In genomic region chr9:2390028-2390427, GRCh38 we compare ENCODE assay signal across 24 cellular contexts.
"Had no signal": no experiment of that assay in that cellular context is flagged by ENCODE, and none has a peak within 500 bp of the region (broad histone marks: within the 10 kb centered on the region; RNA-seq: fewer than 3 reads in every experiment).

No MANE protein-coding gene starts in this region.

- H3K27ac ChIP-seq: cardiac muscle cell, esophagus squamous epithelium, gastroesophageal sphincter, heart left ventricle, sigmoid colon, upper lobe of right lung had no signal

- H3K36me3 ChIP-seq: cardiac muscle cell, esophagus squamous epithelium, gastroesophageal sphincter, heart left ventricle, sigmoid colon, upper lobe of right lung had no signal

- H3K9me3 Mint-ChIP-seq: activated CD4-positive, alpha-beta memory T cell treated with anti-CD3 and anti-CD28 coated beads, Interleukin-2, amount 10 ng/mL, durations not matched to agents 7 days and 5 days; activated CD4-positive, alpha-beta T cell treated with anti-CD3 and anti-CD28 coated beads, Interleukin-2, amount 10 ng/mL, durations not matched to agents 24 days and 14 days had no signal

- H3K4me3 ChIP-seq: cardiac muscle cell, esophagus squamous epithelium, gastroesophageal sphincter, heart left ventricle, sigmoid colon, upper lobe of right lung had no signal

- H3K9me3 ChIP-seq: esophagus squamous epithelium, gastroesophageal sphincter, sigmoid colon, upper lobe of right lung had no signal

- H3K27me3 ChIP-seq: cardiac muscle cell, esophagus squamous epithelium, gastroesophageal sphincter, heart left ventricle, sigmoid colon, upper lobe of right lung had no signal

- H3K4me1 ChIP-seq: esophagus squamous epithelium, gastroesophageal sphincter, heart left ventricle, sigmoid colon, upper lobe of right lung had no signal

- FAIRE-seq: islet of Langerhans had no signal

- ATAC-seq: activated CD4-positive, CD25-positive, alpha-beta regulatory T cell treated with anti-CD3 and anti-CD28 coated beads, Interleukin-2, amount 50 U/mL, for 24 hours; activated naive CD8-positive, alpha-beta T cell treated with anti-CD3 and anti-CD28 coated beads, Interleukin-2, amount 50 U/mL, for 24 hours; gastroesophageal sphincter; heart left ventricle; left colon; T-helper 17 cell; upper lobe of right lung had no signal

- H3K4me1 Mint-ChIP-seq: activated CD4-positive, alpha-beta memory T cell treated with anti-CD3 and anti-CD28 coated beads, Interleukin-2, amount 10 ng/mL, durations not matched to agents 7 days and 5 days; activated CD4-positive, alpha-beta T cell treated with anti-CD3 and anti-CD28 coated beads, Interleukin-2, amount 10 ng/mL, durations not matched to agents 24 days and 14 days; activated naive CD8-positive, alpha-beta T cell treated with anti-CD3 and anti-CD28 coated beads, Interleukin-2, amount 50 U/mL, for 24 hours; naive B cell; T-helper 17 cell had no signal

- H3K27ac Mint-ChIP-seq: activated CD4-positive, alpha-beta memory T cell treated with anti-CD3 and anti-CD28 coated beads, Interleukin-2, amount 10 ng/mL, durations not matched to agents 7 days and 5 days; activated CD4-positive, alpha-beta T cell treated with anti-CD3 and anti-CD28 coated beads, Interleukin-2, amount 10 ng/mL, durations not matched to agents 24 days and 14 days; activated naive CD8-positive, alpha-beta T cell treated with anti-CD3 and anti-CD28 coated beads, Interleukin-2, amount 50 U/mL, for 24 hours; naive B cell; progenitor cell of endocrine pancreas; T-helper 17 cell had no signal

- H3K36me3 Mint-ChIP-seq: naive B cell had no signal

- H3K27me3 Mint-ChIP-seq: activated CD4-positive, alpha-beta memory T cell treated with anti-CD3 and anti-CD28 coated beads, Interleukin-2, amount 10 ng/mL, durations not matched to agents 7 days and 5 days; activated CD4-positive, alpha-beta T cell treated with anti-CD3 and anti-CD28 coated beads, Interleukin-2, amount 10 ng/mL, durations not matched to agents 24 days and 14 days; activated naive CD8-positive, alpha-beta T cell treated with anti-CD3 and anti-CD28 coated beads, Interleukin-2, amount 50 U/mL, for 24 hours; progenitor cell of endocrine pancreas had no signal

- H3K4me3 Mint-ChIP-seq: activated CD4-positive, alpha-beta memory T cell treated with anti-CD3 and anti-CD28 coated beads, Interleukin-2, amount 10 ng/mL, durations not matched to agents 7 days and 5 days; activated CD4-positive, alpha-beta T cell treated with anti-CD3 and anti-CD28 coated beads, Interleukin-2, amount 10 ng/mL, durations not matched to agents 24 days and 14 days; activated naive CD8-positive, alpha-beta T cell treated with anti-CD3 and anti-CD28 coated beads, Interleukin-2, amount 50 U/mL, for 24 hours; naive B cell; T-helper 17 cell had no signal

- DNase-seq: activated CD4-positive, alpha-beta memory T cell treated with anti-CD3 and anti-CD28 coated beads, Interleukin-2, amount 10 ng/mL, durations not matched to agents 7 days and 5 days; activated CD4-positive, alpha-beta T cell treated with anti-CD3 and anti-CD28 coated beads, Interleukin-2, amount 10 ng/mL, durations not matched to agents 24 days and 14 days; activated gamma-delta T cell; activated naive CD4-positive, alpha-beta T cell treated with anti-CD3 and anti-CD28 coated beads, Interleukin-2, amount 50 U/mL, for 16 hours; activated naive CD8-positive, alpha-beta T cell treated with anti-CD3 and anti-CD28 coated beads, Interleukin-2, amount 50 U/mL, for 24 hours; activated T-cell treated with anti-CD3 and anti-CD28 coated beads for 4 hours; dermis blood vessel endothelial cell; effector CD8-positive, alpha-beta T cell; esophagus squamous epithelium; heart left ventricle; left colon; mesenchymal stem cell; naive B cell; retina; sigmoid colon; stimulated activated CD4-positive, alpha-beta T cell treated with anti-CD3 and anti-CD28 coated beads, Interleukin-2, amount 100 ng/mL, for 48 hours; stimulated activated naive CD4-positive, alpha-beta T cell; T-helper 17 cell; upper lobe of right lung had no signal
